ENCODE assay signal across 22 cellular contexts in the genomic region with DNA sequence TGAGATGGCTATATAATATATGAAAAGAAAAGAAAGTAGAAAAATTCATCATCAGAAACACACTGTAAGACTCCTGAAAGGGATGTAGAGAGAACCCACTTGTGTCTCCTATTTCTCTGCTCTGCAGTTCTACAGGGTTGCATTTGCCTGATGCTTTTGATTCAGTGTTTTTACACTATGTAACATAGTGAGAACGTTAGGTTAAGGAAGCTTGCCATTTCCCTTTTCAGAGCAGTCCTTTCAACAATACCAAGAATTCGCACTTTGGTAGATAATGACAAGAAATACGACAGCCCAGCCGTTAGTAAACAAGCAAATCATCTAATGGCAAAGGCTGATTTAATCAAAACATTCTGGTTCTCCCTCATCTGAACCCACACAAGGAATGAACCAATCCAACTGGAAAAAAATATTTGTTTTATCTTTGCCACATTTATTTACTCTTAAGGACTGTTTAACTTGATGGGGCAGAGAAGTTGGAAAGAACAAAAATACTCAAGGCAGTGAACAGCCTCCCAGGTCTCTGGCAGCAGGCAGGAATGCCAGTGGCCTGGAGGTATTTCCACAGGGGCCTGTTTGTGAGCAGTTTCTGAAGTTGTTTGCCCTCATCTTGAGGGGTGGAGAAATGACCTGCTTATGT. TPM values are rescaled to one million over a fixed set of nuclear protein-coding genes. Genes with fewer than 3 reads are reported as not detected.
A peak's percentile ranks its signal among the peaks of the same experiment; 100 is the strongest.
DNase-seq lines count a peak whose midpoint lies in the region; ATAC-seq and TF ChIP-seq lines count a peak whose summit lies in the region.
"Had no signal": no experiment of that assay in that cellular context is flagged by ENCODE, and none has a peak within 500 bp of the region (broad histone marks: within the 10 kb centered on the region; RNA-seq: fewer than 3 reads in every experiment).

No MANE protein-coding gene starts in this region.

- peak; percentile 44 to 96 for DNase-seq in T47D (ENCODE audit: low read depth in 1 of 2, low spot score in 1 of 2)
- DNase-seq in MCF 10A (ENCODE audit: unreplicated experiment) = no peak
- no peak for DNase-seq in activated CD8-positive, alpha-beta T cell treated with anti-CD3 and anti-CD28 coated beads for 36 hours
- DNase-seq in left lobe of liver (ENCODE audit: low spot score) = peak; percentile 47
- no peak for DNase-seq in upper lobe of right lung
- DNase-seq in foreskin fibroblast = no peak
- no peak for DNase-seq in glutamatergic neuron
- DNase-seq: activated CD4-positive, alpha-beta T cell treated with anti-CD3 and anti-CD28 coated beads for 4 hours; activated T-cell treated with anti-CD3 and anti-CD28 coated beads, Interleukin-2, amount 50 U/mL, for 48 hours; Calu3; cerebellar nuclear complex; foreskin melanocyte; KG1; left colon; NCI-H1105 treated with DMSO at 0.1 percent for 48 hours; NCI-H526 treated with DMSO at 0.1 percent for 48 hours; SIG-M5; small intestine had no signal

- intact Hi-C loops in MCF 10A (cut with micrococcal nuclease) = no loop called here
- intact Hi-C loops in activated CD8-positive, alpha-beta T cell treated with anti-CD3 and anti-CD28 coated beads for 36 hours (cut with micrococcal nuclease) = no loop called here
- intact Hi-C loops in upper lobe of right lung (cut with DNase I) = no loop called here

- no peaks in the 10 kb centered on the region for H3K27me3 ChIP-seq in upper lobe of right lung
- H3K27me3 ChIP-seq: suprapubic skin had no signal

- H3K27me3 Mint-ChIP-seq in MCF 10A (ENCODE audit: insufficient read depth, unreplicated experiment) = no peaks in the 10 kb centered on the region
- H3K27me3 Mint-ChIP-seq in activated CD8-positive, alpha-beta T cell treated with anti-CD3 and anti-CD28 coated beads for 36 hours = no peaks in the 10 kb centered on the region
- H3K27me3 Mint-ChIP-seq in glutamatergic neuron (ENCODE audit: unreplicated experiment) = peaks cover 4% of the 10 kb centered on the region

- H3K27ac Mint-ChIP-seq in MCF 10A (ENCODE audit: low read depth, unreplicated experiment) = no peak overlapping the region
- H3K27ac Mint-ChIP-seq in activated CD8-positive, alpha-beta T cell treated with anti-CD3 and anti-CD28 coated beads for 36 hours = peak overlapping the region; percentile 16
- no peak overlapping the region for H3K27ac Mint-ChIP-seq in glutamatergic neuron (ENCODE audit: unreplicated experiment)

- H3K4me3 Mint-ChIP-seq in MCF 10A (ENCODE audit: unreplicated experiment) = no peak overlapping the region
- H3K4me3 Mint-ChIP-seq in activated CD8-positive, alpha-beta T cell treated with anti-CD3 and anti-CD28 coated beads for 36 hours = no peak overlapping the region
- H3K4me3 Mint-ChIP-seq in glutamatergic neuron (ENCODE audit: unreplicated experiment) = no peak overlapping the region

- H3K4me3 ChIP-seq in upper lobe of right lung = no peak overlapping the region
- no peak overlapping the region for H3K4me3 ChIP-seq in foreskin fibroblast (ENCODE audit: low read depth in 1 of 2, low read length in 2 of 2)
- H3K4me3 ChIP-seq: GM12878, suprapubic skin had no signal

- no TSS peak for BruUV-seq in MCF 10A (replicated peaks; lab: Mats Ljungman, UMichigan)

- H3K27ac ChIP-seq in upper lobe of right lung = no peak overlapping the region
- H3K27ac ChIP-seq: parathyroid adenoma, suprapubic skin had no signal

- POLR2A ChIA-PET in MCF 10A (lab: Yijun Ruan, JAX) = no interaction called here
- POLR2A ChIA-PET in activated CD8-positive, alpha-beta T cell treated with anti-CD3 and anti-CD28 coated beads for 36 hours (lab: Charles Lee) = no interaction called here

- TF ChIP-seq CTCF in MCF 10A (IDR thresholded peaks at IDR 0.05; ENCODE audit: unreplicated experiment) (no peak), upper lobe of right lung (IDR thresholded peaks at IDR 0.05) (no peak), foreskin fibroblast (IDR thresholded peaks at IDR 0.05; ENCODE audit: low read depth, low read length) (no peak), glutamatergic neuron (IDR thresholded peaks at IDR 0.05; ENCODE audit: partially characterized antibody, unreplicated experiment) (no peak)
- TF ChIP-seq CTCF in activated CD8-positive, alpha-beta T cell treated with anti-CD3 and anti-CD28 coated beads for 36 hours (IDR thresholded peaks at IDR 0.05) = no peak

- H3K9me3 Mint-ChIP-seq in MCF 10A (ENCODE audit: unreplicated experiment) = no peaks in the 10 kb centered on the region
- H3K9me3 Mint-ChIP-seq in activated CD8-positive, alpha-beta T cell treated with anti-CD3 and anti-CD28 coated beads for 36 hours = no peaks in the 10 kb centered on the region
- H3K9me3 Mint-ChIP-seq in glutamatergic neuron (ENCODE audit: unreplicated experiment) = no peaks in the 10 kb centered on the region

- peak; percentile 55 for ATAC-seq in activated CD8-positive, alpha-beta T cell treated with anti-CD3 and anti-CD28 coated beads for 36 hours
- peak; percentile 94 for ATAC-seq in left lobe of liver
- peak; percentile 78 for ATAC-seq in upper lobe of right lung
- ATAC-seq in HG03469 (IDR thresholded peaks at IDR 0.05; ENCODE audit: unreplicated experiment) = no peak
- ATAC-seq: GM12878, left colon had no signal

- H3K36me3 Mint-ChIP-seq in MCF 10A (ENCODE audit: insufficient read depth, unreplicated experiment) = no peaks in the 10 kb centered on the region
- H3K36me3 Mint-ChIP-seq in activated CD8-positive, alpha-beta T cell treated with anti-CD3 and anti-CD28 coated beads for 36 hours (ENCODE audit: low read depth) = no peaks in the 10 kb centered on the region
- H3K36me3 Mint-ChIP-seq in glutamatergic neuron (ENCODE audit: unreplicated experiment) = no peaks in the 10 kb centered on the region

- H3K9me3 ChIP-seq in upper lobe of right lung = no peaks in the 10 kb centered on the region
- H3K9me3 ChIP-seq: suprapubic skin had no signal

- CTCF ChIA-PET in MCF 10A (lab: Yijun Ruan, JAX) = interaction anchor here (0.8 kb wide), 1 partner anchor 138 kb away, joined by 3 read pairs; no protein-coding TSS in a partner anchor
- CTCF ChIA-PET in activated CD8-positive, alpha-beta T cell treated with anti-CD3 and anti-CD28 coated beads for 36 hours (lab: Charles Lee) = interaction anchor here (2.5 kb wide), 1 partner anchor 560 kb away, joined by 10 read pairs; no protein-coding TSS in a partner anchor

- no peaks in the 10 kb centered on the region for H3K36me3 ChIP-seq in upper lobe of right lung
- H3K36me3 ChIP-seq: suprapubic skin had no signal

- H3K4me1 Mint-ChIP-seq in MCF 10A (ENCODE audit: insufficient read depth, unreplicated experiment) (no peaks in the 10 kb centered on the region), glutamatergic neuron (ENCODE audit: low read depth, unreplicated experiment) (peaks cover 17% of the 10 kb centered on the region)
- H3K4me1 Mint-ChIP-seq in activated CD8-positive, alpha-beta T cell treated with anti-CD3 and anti-CD28 coated beads for 36 hours (ENCODE audit: low read depth) = peaks cover 5% of the 10 kb centered on the region

- in situ Hi-C loops in T47D (cut with HindIII; ENCODE audit: low pct_unique_long_range_greater_than_20kb, low sequenced_read_pairs) = no loop called here

- H3K4me1 ChIP-seq in upper lobe of right lung = peaks cover 4% of the 10 kb centered on the region
- H3K4me1 ChIP-seq: parathyroid adenoma, suprapubic skin had no signal

RNA-seq across cellular contexts. Expression of gene SOCS2, which starts 30.8 kb away (rescaled TPM):
- total RNA-seq in MCF 10A (2022) (38.7 and 44.9 TPM in 2 replicates), left lobe of liver (3.1 TPM), upper lobe of right lung (23.8 TPM), glutamatergic neuron (ENCODE audit: unreplicated experiment) (36.6 TPM)
- total RNA-seq in activated CD8-positive, alpha-beta T cell treated with anti-CD3 and anti-CD28 coated beads for 36 hours = 10 to 100 TPM; 40.5 to 40.8 TPM

Comparison
In these comparisons a context has a peak if more than half of its experiments do, and no peak if none do; other contexts are left out.
1. DNase-seq: peak in T47D (2 of 2) and left lobe of liver (single experiment); none in MCF 10A (single experiment), activated CD8-positive, alpha-beta T cell treated with anti-CD3 and anti-CD28 coated beads for 36 hours (single experiment), upper lobe of right lung (single experiment), foreskin fibroblast (0 of 2) and glutamatergic neuron (single experiment).